Comparison of ENCODE assay signal across 20 cellular contexts in the genomic region with DNA sequence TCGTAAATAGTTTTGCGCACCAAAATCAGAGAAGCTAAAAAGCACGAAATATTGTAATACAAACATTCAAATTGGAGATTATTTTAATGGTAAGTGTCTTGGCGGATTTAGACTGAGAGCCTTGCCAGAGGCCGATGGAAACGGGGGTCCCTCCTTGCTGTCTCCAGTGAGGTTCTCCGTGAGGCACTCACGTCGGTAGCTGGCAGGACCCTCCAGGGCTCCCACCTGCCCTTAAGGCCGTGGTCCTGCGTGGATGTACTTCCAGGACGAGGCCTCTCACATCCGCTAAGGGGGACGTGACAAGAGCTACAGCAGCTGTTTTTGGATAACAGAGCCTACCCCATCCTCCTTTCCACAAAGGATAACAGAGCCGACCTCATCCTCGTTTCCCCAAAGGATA.
"Had no signal": no experiment of that assay in that cellular context is flagged by ENCODE, and none has a peak within 500 bp of the region (broad histone marks: within the 10 kb centered on the region; RNA-seq: fewer than 3 reads in every experiment).

No MANE protein-coding gene starts in this region.

- H3K4me1 Mint-ChIP-seq: activated B cell treated with CpG ODN at 0.5 μM for 24 hours, naive B cell had no signal

- H3K4me3 Mint-ChIP-seq: activated B cell treated with CpG ODN at 0.5 μM for 24 hours; activated CD8-positive, alpha-beta T cell treated with anti-CD3 and anti-CD28 coated beads, Interleukin-2, amount 10 ng/mL, durations not matched to agents 7 days and 5 days; activated naive CD8-positive, alpha-beta T cell; activated T-cell treated with anti-CD3 and anti-CD28 coated beads, Interleukin-2, amount 50 U/mL, for 72 hours; naive B cell; T-helper 2 cell treated with Interferon-gamma antibody and Interleukin-4, amounts not matched to agents 5 μg/mL and 100 μg/mL, for 36 hours had no signal

- ATAC-seq: activated CD8-positive, alpha-beta T cell treated with anti-CD3 and anti-CD28 coated beads, Interleukin-2, amount 10 ng/mL, durations not matched to agents 7 days and 5 days; activated T-cell treated with anti-CD3 and anti-CD28 coated beads, Interleukin-2, amount 50 U/mL, for 72 hours; body of pancreas; esophagus mucosa; stimulated activated naive CD8-positive, alpha-beta T cell treated with anti-CD3 and anti-CD28 coated beads, Interleukin-15, Interleukin-2, amounts not matched to agents 100 U/mL and 50 U/mL, for 24 hours had no signal

- H3K36me3 Mint-ChIP-seq: activated naive CD8-positive, alpha-beta T cell; naive B cell had no signal

- H3K4me1 ChIP-seq: body of pancreas, right lobe of liver had no signal

- H3K27me3 ChIP-seq: body of pancreas, right lobe of liver, upper lobe of left lung had no signal

- H3K27ac ChIP-seq: body of pancreas, right lobe of liver, skin epidermis, thoracic aorta had no signal

- H3K36me3 ChIP-seq: right lobe of liver, thoracic aorta, upper lobe of left lung had no signal

- H3K27ac Mint-ChIP-seq: activated B cell treated with CpG ODN at 0.5 μM for 24 hours; activated CD8-positive, alpha-beta T cell treated with anti-CD3 and anti-CD28 coated beads, Interleukin-2, amount 10 ng/mL, durations not matched to agents 7 days and 5 days; activated naive CD8-positive, alpha-beta T cell; activated T-cell treated with anti-CD3 and anti-CD28 coated beads, Interleukin-2, amount 50 U/mL, for 72 hours; T-helper 2 cell treated with Interferon-gamma antibody and Interleukin-4, amounts not matched to agents 5 μg/mL and 100 μg/mL, for 36 hours had no signal

- H3K9me3 ChIP-seq: body of pancreas, right lobe of liver, thoracic aorta, upper lobe of left lung had no signal

- H3K4me3 ChIP-seq: body of pancreas, right lobe of liver, skin epidermis, thoracic aorta, upper lobe of left lung had no signal

- H3K9me3 Mint-ChIP-seq: activated B cell treated with CpG ODN at 0.5 μM for 24 hours; activated T-cell treated with anti-CD3 and anti-CD28 coated beads, Interleukin-2, amount 50 U/mL, for 72 hours; T-helper 2 cell treated with Interferon-gamma antibody and Interleukin-4, amounts not matched to agents 5 μg/mL and 100 μg/mL, for 36 hours had no signal

- DNase-seq: activated B cell treated with CpG ODN at 0.5 μM for 24 hours; activated CD8-positive, alpha-beta T cell treated with anti-CD3 and anti-CD28 coated beads, Interleukin-2, amount 10 ng/mL, durations not matched to agents 7 days and 5 days; activated naive CD4-positive, alpha-beta T cell treated with Interleukin-2 at 50 U/mL for 16 hours; activated T-cell treated with anti-CD3 and anti-CD28 coated beads for 4 hours; activated T-cell treated with anti-CD3 and anti-CD28 coated beads, Interleukin-2, amount 50 U/mL, for 72 hours; foreskin fibroblast; mammary epithelial cell; naive B cell; stimulated activated CD4-positive, alpha-beta T cell treated with anti-CD3 and anti-CD28 coated beads, Interleukin-12 subunit alpha, Interleukin-12 subunit beta, amount 100 ng/mL, for 4 hours; stimulated activated CD4-positive, alpha-beta T cell treated with anti-CD3 and anti-CD28 coated beads, Interleukin-4, amount 100 ng/mL, for 1 hour; stimulated activated naive CD8-positive, alpha-beta T cell treated with anti-CD3 and anti-CD28 coated beads, Interleukin-15, Interleukin-2, amounts not matched to agents 100 U/mL and 50 U/mL, for 24 hours; T-helper 1 cell had no signal
